Comparison of ENCODE assay signal across 21 cellular contexts in the genomic region with DNA sequence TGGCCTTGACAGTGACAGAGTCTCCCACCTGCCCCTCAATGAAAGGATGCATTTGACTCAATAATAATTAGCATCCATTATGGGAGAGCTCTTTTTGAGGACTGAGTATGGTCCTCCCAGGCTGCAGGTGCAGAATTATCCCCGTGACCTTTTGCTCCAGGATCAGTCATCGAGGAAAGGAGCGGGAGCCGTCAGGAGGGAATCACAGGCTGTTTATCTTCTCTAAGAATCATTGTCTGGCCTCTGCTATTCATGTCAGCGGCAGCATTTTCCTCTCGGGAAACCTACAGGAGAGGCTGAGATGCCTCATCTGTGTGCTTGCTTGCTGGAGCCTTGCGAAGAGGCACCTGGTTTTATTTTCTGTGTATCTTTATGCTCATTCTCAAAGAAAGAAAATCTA.
A peak's percentile ranks its signal among the peaks of the same experiment; 100 is the strongest.
DNase-seq lines count a peak whose midpoint lies in the region; TF ChIP-seq lines count a peak whose summit lies in the region.
"Had no signal": no experiment of that assay in that cellular context is flagged by ENCODE, and none has a peak within 500 bp of the region (broad histone marks: within the 10 kb centered on the region; RNA-seq: fewer than 3 reads in every experiment).

No MANE protein-coding gene starts in this region.

- H2AFZ ChIP-seq in neuron (ENCODE audit: low read depth, low read length): peak overlapping the region; percentile 60

- peak overlapping the region; percentile 50 for H3K4me3 ChIP-seq in neuron (ENCODE audit: low read length)
- H3K4me3 ChIP-seq: GM12878, lung, tibial nerve had no signal

- H3K36me3 ChIP-seq in neuron (ENCODE audit: insufficient read depth, low read length): no peaks in the 10 kb centered on the region
- H3K36me3 ChIP-seq: tibial nerve had no signal

- peak; percentile 27 for DNase-seq in NCI-H128 (lab: John Stamatoyannopoulos, UW; ENCODE audit: unreplicated experiment)
- peak; percentile 82 for DNase-seq in NCI-H2227 treated with DMSO at 0.1 percent for 48 hours (lab: John Stamatoyannopoulos, UW)
- DNase-seq in dermis blood vessel endothelial cell: peak; percentile 32
- no peak for DNase-seq in HT-29 (ENCODE audit: low spot score)
- DNase-seq in T-helper 9 cell: no peak
- DNase-seq in GM10266 (ENCODE audit: extremely low spot score): no peak
- no peak for DNase-seq in iPS-NIHi7 (ENCODE audit: extremely low spot score)
- DNase-seq: activated CD4-positive, alpha-beta memory T cell treated with anti-CD3 and anti-CD28 coated beads, Interleukin-2, amount 10 ng/mL, durations not matched to agents 7 days and 5 days; activated CD4-positive, CD25-positive, alpha-beta regulatory T cell; activated naive CD4-positive, alpha-beta T cell treated with Interleukin-2 at 50 U/mL for 16 hours; activated T-cell treated with anti-CD3 and anti-CD28 coated beads, Interleukin-2, amount 50 U/mL, for 1 hour; CD4-positive, CD25-positive, alpha-beta regulatory T cell; DMS153; HCEC 1CT; Karpas-422; NCI-H510A; RPMI8226 had no signal

- peaks cover 20% of the 10 kb centered on the region for H3K4me1 ChIP-seq in neuron (ENCODE audit: insufficient read depth, low read length)

- H3K27me3 ChIP-seq in neuron (ENCODE audit: insufficient read depth, low read length): no peaks in the 10 kb centered on the region
- H3K27me3 ChIP-seq: tibial nerve had no signal

- TF ChIP-seq CTCF in GM10266 (IDR thresholded peaks at IDR 0.05; ENCODE audit: control insufficient read depth, insufficient read depth, low read depth, missing control alignments): no peak

- H3K9me3 ChIP-seq in neuron (ENCODE audit: low read length): no peaks in the 10 kb centered on the region
- H3K9me3 ChIP-seq: tibial nerve had no signal

Comparison
In these comparisons a context has a peak if more than half of its experiments do, and no peak if none do; other contexts are left out.
1. DNase-seq: peak in NCI-H128 (single experiment), NCI-H2227 treated with DMSO at 0.1 percent for 48 hours (single experiment) and dermis blood vessel endothelial cell (single experiment); none in HT-29 (single experiment), T-helper 9 cell (single experiment), GM10266 (single experiment) and iPS-NIHi7 (single experiment).